19 cellular contexts compared by ENCODE assay signal in genomic region chr15:51814616-51815015, GRCh38.
"Had no signal": no experiment of that assay in that cellular context is flagged by ENCODE, and none has a peak within 500 bp of the region (broad histone marks: within the 10 kb centered on the region; RNA-seq: fewer than 3 reads in every experiment).

No MANE protein-coding gene starts in this region.

- DNase-seq: activated B cell treated with CpG ODN at 0.5 μM for 24 hours; activated CD8-positive, alpha-beta memory T cell treated with anti-CD3 and anti-CD28 coated beads, Interleukin-2, amount 50 U/mL, for 48 hours; activated CD8-positive, alpha-beta T cell treated with anti-CD3 and anti-CD28 coated beads, Interleukin-2, amount 10 ng/mL, durations not matched to agents 7 days and 5 days; activated gamma-delta T cell; activated T-cell treated with anti-CD3 and anti-CD28 coated beads, Interleukin-2, amount 50 U/mL, for 72 hours; amygdala; cerebellar nuclear complex; dermis blood vessel endothelial cell; gastrocnemius medialis; heart left ventricle; left cardiac atrium; midbrain; right lobe of liver; stimulated activated CD4-positive, alpha-beta T cell treated with anti-CD3 and anti-CD28 coated beads, Interleukin-1b, Interleukin-23, amount 100 ng/mL, for 48 hours; stomach; testis; upper lobe of right lung had no signal

- H3K36me3 ChIP-seq: gastrocnemius medialis, right lobe of liver, upper lobe of right lung had no signal

- H3K9me3 ChIP-seq: gastrocnemius medialis, heart left ventricle, stomach, testis, upper lobe of right lung had no signal

- H3K4me1 ChIP-seq: gastrocnemius medialis, testis had no signal

- H3K4me3 ChIP-seq: gastrocnemius medialis, heart left ventricle, lung, right lobe of liver, stomach, testis, upper lobe of right lung had no signal

- ATAC-seq: activated CD8-positive, alpha-beta T cell treated with anti-CD3 and anti-CD28 coated beads, Interleukin-2, amount 10 ng/mL, durations not matched to agents 7 days and 5 days; activated T-cell treated with anti-CD3 and anti-CD28 coated beads, Interleukin-2, amount 50 U/mL, for 72 hours; gastrocnemius medialis; heart left ventricle; left cardiac atrium; right lobe of liver; upper lobe of right lung had no signal

- H3K27ac ChIP-seq: epithelial cell of prostate, gastrocnemius medialis, heart left ventricle, right lobe of liver, stomach, testis, upper lobe of right lung had no signal

- H3K27me3 ChIP-seq: gastrocnemius medialis, heart left ventricle, right lobe of liver, stomach, testis, upper lobe of right lung had no signal
